ENCODE assay signal across 1 cellular context in genomic region chr6:5121479-5121878, GRCh38.
TF ChIP-seq lines count a peak whose summit lies in the region.

No MANE protein-coding gene starts in this region.

TF ChIP-seq in HepG2, 621 proteins besides CTCF, POLR2A, EP300 and RAD21 (continued from another document and continues in another):
- TF ChIP-seq, protein P1, sequence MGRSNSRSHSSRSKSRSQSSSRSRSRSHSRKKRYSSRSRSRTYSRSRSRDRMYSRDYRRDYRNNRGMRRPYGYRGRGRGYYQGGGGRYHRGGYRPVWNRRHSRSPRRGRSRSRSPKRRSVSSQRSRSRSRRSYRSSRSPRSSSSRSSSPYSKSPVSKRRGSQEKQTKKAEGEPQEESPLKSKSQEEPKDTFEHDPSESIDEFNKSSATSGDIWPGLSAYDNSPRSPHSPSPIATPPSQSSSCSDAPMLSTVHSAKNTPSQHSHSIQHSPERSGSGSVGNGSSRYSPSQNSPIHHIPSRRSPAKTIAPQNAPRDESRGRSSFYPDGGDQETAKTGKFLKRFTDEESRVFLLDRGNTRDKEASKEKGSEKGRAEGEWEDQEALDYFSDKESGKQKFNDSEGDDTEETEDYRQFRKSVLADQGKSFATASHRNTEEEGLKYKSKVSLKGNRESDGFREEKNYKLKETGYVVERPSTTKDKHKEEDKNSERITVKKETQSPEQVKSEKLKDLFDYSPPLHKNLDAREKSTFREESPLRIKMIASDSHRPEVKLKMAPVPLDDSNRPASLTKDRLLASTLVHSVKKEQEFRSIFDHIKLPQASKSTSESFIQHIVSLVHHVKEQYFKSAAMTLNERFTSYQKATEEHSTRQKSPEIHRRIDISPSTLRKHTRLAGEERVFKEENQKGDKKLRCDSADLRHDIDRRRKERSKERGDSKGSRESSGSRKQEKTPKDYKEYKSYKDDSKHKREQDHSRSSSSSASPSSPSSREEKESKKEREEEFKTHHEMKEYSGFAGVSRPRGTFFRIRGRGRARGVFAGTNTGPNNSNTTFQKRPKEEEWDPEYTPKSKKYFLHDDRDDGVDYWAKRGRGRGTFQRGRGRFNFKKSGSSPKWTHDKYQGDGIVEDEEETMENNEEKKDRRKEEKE (IDR thresholded peaks at IDR 0.05): no peak
- TF ChIP-seq ZNF629 (CRISPR knock-in tag; conservative IDR thresholded peaks at IDR 0.05): peak; percentile 34
- TF ChIP-seq ZMYM3 (CRISPR knock-in tag; IDR thresholded peaks at IDR 0.05): peak; percentile 51; the same call in 1 of the 2 replicates
- no peak for TF ChIP-seq ZNF674 (CRISPR knock-in tag; IDR thresholded peaks at IDR 0.05; ENCODE audit: low read depth)
- TF ChIP-seq SOX5 (CRISPR knock-in tag; IDR thresholded peaks at IDR 0.05; ENCODE audit: borderline replicate concordance): peak; percentile 23; the same call in 1 of the 2 replicates
- 0 out of 2 replicates have a peak, but pooled peaks have one; percentile 12 for TF ChIP-seq ZNF709 (CRISPR knock-in tag; IDR thresholded peaks at IDR 0.05)
- no peak for TF ChIP-seq ZNF781 (CRISPR knock-in tag; IDR thresholded peaks at IDR 0.05; ENCODE audit: borderline replicate concordance, not compliant biosample characterization)
- 0 out of 2 replicates have a peak, but pooled peaks have one; percentile 29 for TF ChIP-seq ZNF501 (CRISPR knock-in tag; IDR thresholded peaks at IDR 0.05)
- TF ChIP-seq ZNF879 (CRISPR knock-in tag; IDR thresholded peaks at IDR 0.05): no peak
- TF ChIP-seq NR0B2 (CRISPR knock-in tag; IDR thresholded peaks at IDR 0.05): 0 out of 2 replicates have a peak, but pooled peaks have one; percentile 32
- TF ChIP-seq ZBTB8A (CRISPR knock-in tag; IDR thresholded peaks at IDR 0.05; ENCODE audit: borderline replicate concordance, low read depth): no peak
- peak; percentile 60; the same call in 1 of the 2 replicates for TF ChIP-seq SPEN (CRISPR knock-in tag; IDR thresholded peaks at IDR 0.05; ENCODE audit: low read depth)
- 0 out of 2 replicates have a peak, but pooled peaks have one; percentile 18 for TF ChIP-seq NCOR1 (IDR thresholded peaks at IDR 0.05; ENCODE audit: borderline replicate concordance, low read length)
- TF ChIP-seq AGO2 (optimal IDR thresholded peaks at IDR 0.05; ENCODE audit: low read depth, low read length): no peak
- TF ChIP-seq MED1 (CRISPR knock-in tag; IDR thresholded peaks at IDR 0.05): peak; percentile 78
- peak; percentile 75; the same call in 1 of the 2 replicates for TF ChIP-seq HIVEP1 (CRISPR knock-in tag; IDR thresholded peaks at IDR 0.05)
- peak; percentile 40; the same call in 1 of the 2 replicates for TF ChIP-seq MAF1 (CRISPR knock-in tag; IDR thresholded peaks at IDR 0.05; ENCODE audit: borderline replicate concordance)
- TF ChIP-seq ZNF569 (CRISPR knock-in tag; IDR thresholded peaks at IDR 0.05; ENCODE audit: borderline replicate concordance): no peak
- TF ChIP-seq KDM6A (CRISPR knock-in tag; IDR thresholded peaks at IDR 0.05; ENCODE audit: low read depth): peak; percentile 45; the same call in 1 of the 2 replicates
- no peak for TF ChIP-seq FOXA1 (IDR thresholded peaks at IDR 0.05)
- no peak for TF ChIP-seq FOXA1 (CRISPR knock-in tag; IDR thresholded peaks at IDR 0.05)
- 0 out of 2 replicates have a peak, but pooled peaks have one; percentile 38 for TF ChIP-seq ZNF788 (CRISPR knock-in tag; IDR thresholded peaks at IDR 0.05; ENCODE audit: borderline replicate concordance)
- peak; percentile 56; the same call in 1 of the 2 replicates for TF ChIP-seq ZNF891 (CRISPR knock-in tag; IDR thresholded peaks at IDR 0.05)
- TF ChIP-seq TIGD3 (CRISPR knock-in tag; IDR thresholded peaks at IDR 0.05; ENCODE audit: borderline replicate concordance): 0 out of 2 replicates have a peak, but pooled peaks have one; percentile 33
- TF ChIP-seq BORCS8-MEF2B (CRISPR knock-in tag; IDR thresholded peaks at IDR 0.05): 0 out of 2 replicates have a peak, but pooled peaks have one; percentile 63
- TF ChIP-seq KLF12 (CRISPR knock-in tag; IDR thresholded peaks at IDR 0.05; ENCODE audit: borderline replicate concordance): no peak
- peak; percentile 41 for TF ChIP-seq RFX5 (IDR thresholded peaks at IDR 0.05; ENCODE audit: low read depth, low read length)
- TF ChIP-seq ZNF292 (CRISPR knock-in tag; IDR thresholded peaks at IDR 0.05; ENCODE audit: borderline replicate concordance, low read depth): peak; percentile 86; the same call in 1 of the 2 replicates
- TF ChIP-seq HBP1 (CRISPR knock-in tag; IDR thresholded peaks at IDR 0.05; ENCODE audit: low read depth): no peak
- peak; percentile 76 for TF ChIP-seq ZNF687 (CRISPR knock-in tag; IDR thresholded peaks at IDR 0.05)
- peak; percentile 39; the same call in 1 of the 2 replicates for TF ChIP-seq ZFP91 (CRISPR knock-in tag; IDR thresholded peaks at IDR 0.05; ENCODE audit: borderline replicate concordance)
- peak; percentile 62 for TF ChIP-seq UBTF (CRISPR knock-in tag; IDR thresholded peaks at IDR 0.05)
- no peak for TF ChIP-seq STAT5B (CRISPR knock-in tag; IDR thresholded peaks at IDR 0.05)
- 0 out of 2 replicates have a peak, but pooled peaks have one; percentile 5 for TF ChIP-seq FOXA3 (CRISPR knock-in tag; IDR thresholded peaks at IDR 0.05)
- peak; percentile 61 for TF ChIP-seq RARA (CRISPR knock-in tag; IDR thresholded peaks at IDR 0.05)
- TF ChIP-seq GTF2F1 (IDR thresholded peaks at IDR 0.05; ENCODE audit: low read length): no peak
- TF ChIP-seq NFIB (CRISPR knock-in tag; IDR thresholded peaks at IDR 0.05; ENCODE audit: borderline replicate concordance): no peak
- TF ChIP-seq SMAD1 (CRISPR knock-in tag; IDR thresholded peaks at IDR 0.05; ENCODE audit: borderline replicate concordance, low read depth): peak; percentile 52; the same call in 1 of the 2 replicates
- no peak for TF ChIP-seq ZNF44 (CRISPR knock-in tag; IDR thresholded peaks at IDR 0.05)
- TF ChIP-seq, protein P2, sequence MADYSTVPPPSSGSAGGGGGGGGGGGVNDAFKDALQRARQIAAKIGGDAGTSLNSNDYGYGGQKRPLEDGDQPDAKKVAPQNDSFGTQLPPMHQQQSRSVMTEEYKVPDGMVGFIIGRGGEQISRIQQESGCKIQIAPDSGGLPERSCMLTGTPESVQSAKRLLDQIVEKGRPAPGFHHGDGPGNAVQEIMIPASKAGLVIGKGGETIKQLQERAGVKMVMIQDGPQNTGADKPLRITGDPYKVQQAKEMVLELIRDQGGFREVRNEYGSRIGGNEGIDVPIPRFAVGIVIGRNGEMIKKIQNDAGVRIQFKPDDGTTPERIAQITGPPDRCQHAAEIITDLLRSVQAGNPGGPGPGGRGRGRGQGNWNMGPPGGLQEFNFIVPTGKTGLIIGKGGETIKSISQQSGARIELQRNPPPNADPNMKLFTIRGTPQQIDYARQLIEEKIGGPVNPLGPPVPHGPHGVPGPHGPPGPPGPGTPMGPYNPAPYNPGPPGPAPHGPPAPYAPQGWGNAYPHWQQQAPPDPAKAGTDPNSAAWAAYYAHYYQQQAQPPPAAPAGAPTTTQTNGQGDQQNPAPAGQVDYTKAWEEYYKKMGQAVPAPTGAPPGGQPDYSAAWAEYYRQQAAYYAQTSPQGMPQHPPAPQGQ (CRISPR knock-in tag; IDR thresholded peaks at IDR 0.05; ENCODE audit: borderline replicate concordance): no peak
- TF ChIP-seq ZNF563 (CRISPR knock-in tag; IDR thresholded peaks at IDR 0.05): peak; percentile 22; the same call in 1 of the 2 replicates
- TF ChIP-seq RFXANK (CRISPR knock-in tag; IDR thresholded peaks at IDR 0.05): no peak
